In genomic region chr2:161165811-161166210, GRCh38 we compare ENCODE assay signal across 10 cellular contexts. TPM values are rescaled to one million over a fixed set of nuclear protein-coding genes. Genes with fewer than 3 reads are reported as not detected.
A peak's percentile ranks its signal among the peaks of the same experiment; 100 is the strongest.
DNase-seq lines count a peak whose midpoint lies in the region; ATAC-seq and TF ChIP-seq lines count a peak whose summit lies in the region.
"Had no signal": no experiment of that assay in that cellular context is flagged by ENCODE, and none has a peak within 500 bp of the region (broad histone marks: within the 10 kb centered on the region; RNA-seq: fewer than 3 reads in every experiment).

No MANE protein-coding gene starts in this region.

- H3K27ac ChIP-seq in MM.1S (ENCODE audit: low read length) = no peak overlapping the region
- H3K27ac ChIP-seq in neuronal stem cell (replicated peaks; ENCODE audit: low read length) = no peak overlapping the region

- H2AFZ ChIP-seq in MM.1S (ENCODE audit: low read length) = no peak overlapping the region
- no peak overlapping the region for H2AFZ ChIP-seq in neuronal stem cell (ENCODE audit: low read length)

- H4K91ac ChIP-seq in neuronal stem cell (ENCODE audit: low read depth, low read length, poor library complexity) = no peak overlapping the region

- H3K27me3 Mint-ChIP-seq in MCF 10A (ENCODE audit: insufficient read depth, unreplicated experiment) = no peaks in the 10 kb centered on the region

- H3K27me3 ChIP-seq in MM.1S (replicated peaks; ENCODE audit: insufficient read depth, low read length) (no peaks in the 10 kb centered on the region), neuronal stem cell (ENCODE audit: control insufficient read depth in 3 of 3, insufficient read depth in 3 of 3, low read depth in 1 of 3, low read length in 3 of 3) (no peaks in the 10 kb centered on the region)

- H3K23ac ChIP-seq in neuronal stem cell (ENCODE audit: low read depth, low read length, poor library complexity) = no peak overlapping the region

- H3K4me3 ChIP-seq in MM.1S (ENCODE audit: low read length) (no peak overlapping the region), neuronal stem cell (ENCODE audit: low read length in 2 of 2) (no peak overlapping the region)

- WGBS in neuronal stem cell (ENCODE audit: extremely low coverage in 2 of 2, insufficient read length in 2 of 2, insufficient replicate concordance in 1 of 2), 2 donors = no CpG with 5 or more reads among the region's 1 CpG

- no peak overlapping the region for H2BK5ac ChIP-seq in neuronal stem cell (ENCODE audit: low read length)

- CTCF ChIA-PET in MCF 10A (lab: Yijun Ruan, JAX) = interaction anchor here (0.6 to 0.9 kb wide), 2 partner anchors 38 to 673 kb away, joined by 3 to 6 read pairs; no protein-coding TSS in a partner anchor

- peak; percentile 32 for ATAC-seq in GM21367 (IDR thresholded peaks at IDR 0.05; ENCODE audit: unreplicated experiment)
- no peak for ATAC-seq in Right ventricle myocardium inferior

- 0 out of 2 replicates have a peak, but pooled peaks cover 5% of the 10 kb centered on the region for H3K36me3 ChIP-seq in MM.1S (replicated peaks; ENCODE audit: insufficient read depth, low read length)
- H3K36me3 ChIP-seq in neuronal stem cell (replicated peaks in 1 of 2; ENCODE audit: control insufficient read depth in 2 of 2, insufficient read depth in 2 of 2, low read length in 2 of 2) = peaks cover 1 to 34% of the 10 kb centered on the region in 2 donors

- H4K8ac ChIP-seq in neuronal stem cell (ENCODE audit: low read depth, low read length) = no peak overlapping the region

- H3K4me1 ChIP-seq in MM.1S (ENCODE audit: low read length) = peaks cover 48% of the 10 kb centered on the region
- peaks cover 0 to 4% of the 10 kb centered on the region in 2 donors for H3K4me1 ChIP-seq in neuronal stem cell (ENCODE audit: control insufficient read depth in 2 of 2, insufficient read depth in 1 of 2, low read depth in 1 of 2, low read length in 2 of 2)

- no TSS peak for BruUV-seq in MCF 10A (replicated peaks; lab: Mats Ljungman, UMichigan)

- H3K14ac ChIP-seq in neuronal stem cell (ENCODE audit: low read length) = no peak overlapping the region

- DNase-seq in AG08396 (ENCODE audit: low spot score) = peak; percentile 3
- no peak for DNase-seq in MM.1S
- no peak for DNase-seq in MCF 10A (ENCODE audit: unreplicated experiment)
- DNase-seq in neuronal stem cell (ENCODE audit: low spot score) = no peak
- no peak for DNase-seq in NCI-H345 treated with DMSO at 0.1 percent for 48 hours (lab: John Stamatoyannopoulos, UW; ENCODE audit: unreplicated experiment)
- DNase-seq in Right ventricle myocardium inferior (ENCODE audit: missing footprints) = no peak
- DNase-seq in cerebellar nuclear complex (lab: John Stamatoyannopoulos, UW) = no peak
- DNase-seq: hypothalamus, NCI-H526 treated with DMSO at 0.1 percent for 48 hours had no signal

- H3K36me3 Mint-ChIP-seq in MCF 10A (ENCODE audit: insufficient read depth, unreplicated experiment) = peaks cover 51% of the 10 kb centered on the region

- no peak overlapping the region for H3K4ac ChIP-seq in neuronal stem cell (ENCODE audit: low read length)

- H3K4me2 ChIP-seq in MM.1S (ENCODE audit: low read depth, low read length) (peak overlapping the region; percentile 25; the same call in 1 of the 2 replicates), neuronal stem cell (ENCODE audit: insufficient read depth, low read length, poor library complexity, severe bottlenecking) (no peak overlapping the region)

- POLR2A ChIA-PET in MCF 10A (lab: Yijun Ruan, JAX) = interaction anchor here (0.6 to 0.7 kb wide), 2 partner anchors 30 to 908 kb away, joined by 3 read pairs; no protein-coding TSS in a partner anchor

- H2BK120ac ChIP-seq in neuronal stem cell (ENCODE audit: low read depth, low read length) = no peak overlapping the region

- H3K4me1 Mint-ChIP-seq in MCF 10A (ENCODE audit: insufficient read depth, unreplicated experiment) = peaks cover 45% of the 10 kb centered on the region

- no peaks in the 10 kb centered on the region for H3K9me3 Mint-ChIP-seq in MCF 10A (ENCODE audit: unreplicated experiment)

- H3K79me1 ChIP-seq in neuronal stem cell (ENCODE audit: low read depth, low read length) = no peaks in the 10 kb centered on the region

- H3K9ac ChIP-seq in MM.1S (ENCODE audit: low read length) (no peak overlapping the region), neuronal stem cell (ENCODE audit: low read depth, low read length, poor library complexity) (no peak overlapping the region)

- no peak overlapping the region for H2AK5ac ChIP-seq in neuronal stem cell (ENCODE audit: low read depth, low read length)

- no peak overlapping the region for H3K18ac ChIP-seq in neuronal stem cell (ENCODE audit: low read length)

- peaks cover 34% of the 10 kb centered on the region for H3K79me2 ChIP-seq in MM.1S (ENCODE audit: low read length)

- no peak overlapping the region for H3K4me3 Mint-ChIP-seq in MCF 10A (ENCODE audit: unreplicated experiment)

- H2BK15ac ChIP-seq in neuronal stem cell (ENCODE audit: low read length) = no peak overlapping the region

- H3K9me3 ChIP-seq in MM.1S (replicated peaks; ENCODE audit: insufficient read depth, low read length) = no peaks in the 10 kb centered on the region
- no peaks in the 10 kb centered on the region for H3K9me3 ChIP-seq in neuronal stem cell (replicated peaks in 1 of 2; ENCODE audit: control insufficient read depth in 2 of 2, insufficient read depth in 1 of 2, low read depth in 1 of 2, low read length in 2 of 2)

- no peaks in the 10 kb centered on the region for H4K20me1 ChIP-seq in MM.1S (ENCODE audit: insufficient read depth, low read length)

- TF ChIP-seq CTCF in MM.1S (IDR thresholded peaks at IDR 0.05; ENCODE audit: low read length) (no peak), MCF 10A (IDR thresholded peaks at IDR 0.05; ENCODE audit: unreplicated experiment) (no peak)

- peaks cover 35% of the 10 kb centered on the region for H3F3A ChIP-seq in MM.1S (ENCODE audit: insufficient read depth, low read length)

- intact Hi-C loops in MCF 10A (cut with micrococcal nuclease) (no loop called here), Right ventricle myocardium inferior (cut with DNase I) (no loop called here)

- H2BK12ac ChIP-seq in neuronal stem cell (ENCODE audit: low read length) = no peak overlapping the region

- H3K9me2 ChIP-seq in MM.1S (replicated peaks; ENCODE audit: insufficient read depth, low read length) = no peaks in the 10 kb centered on the region

- peak overlapping the region; percentile 67 for H3K27ac Mint-ChIP-seq in MCF 10A (ENCODE audit: low read depth, unreplicated experiment)

RNA-seq across cellular contexts. Expression of gene TANK, which starts 5.6 kb away (rescaled TPM):
- total RNA-seq in MCF 10A (2022) (62.0 and 79.6 TPM in 2 replicates), Right ventricle myocardium inferior (30.9 TPM)
- 19.5 TPM for polyA plus RNA-seq in neuronal stem cell (2013, experiment 1 of 2)
- 21.2 TPM for polyA plus RNA-seq in neuronal stem cell (2013, experiment 2 of 2)
